Comparison of ENCODE assay signal across 16 cellular contexts in the genomic region with DNA sequence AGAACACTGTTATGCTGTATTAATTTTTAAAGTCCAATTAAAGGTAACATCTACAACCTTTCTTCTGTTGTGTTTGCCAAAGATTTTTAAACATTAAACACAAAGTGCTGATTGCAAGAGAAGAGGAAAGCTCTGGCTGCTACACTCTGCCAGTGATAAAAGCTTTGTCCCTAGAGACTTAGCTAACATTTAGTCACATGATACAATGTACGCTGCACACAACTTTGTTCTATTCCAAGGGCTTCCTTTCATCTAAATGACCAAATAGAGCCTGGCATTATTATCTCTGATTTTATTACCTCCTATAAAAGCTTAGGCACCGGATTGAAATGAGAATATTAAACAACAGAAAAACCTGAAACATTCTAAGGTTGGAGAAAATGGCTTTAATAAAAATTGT.
DNase-seq lines count a peak whose midpoint lies in the region; ATAC-seq, FAIRE-seq and TF ChIP-seq lines count a peak whose summit lies in the region.
"Had no signal": no experiment of that assay in that cellular context is flagged by ENCODE, and none has a peak within 500 bp of the region (broad histone marks: within the 10 kb centered on the region; RNA-seq: fewer than 3 reads in every experiment).

No MANE protein-coding gene starts in this region.

- TF ChIP-seq CTCF in GM12878 (IDR thresholded peaks at IDR 0.05 in 2 of 3, conservative IDR thresholded peaks at IDR 0.05 in 1 of 3; ENCODE audit: control insufficient read depth in 2 of 3, extremely low read depth in 1 of 3, insufficient read depth in 1 of 3, low read depth in 3 of 3, low read length in 3 of 3) (no peak), mucosa of descending colon (IDR thresholded peaks at IDR 0.05) (no peak)

- H3K36me3 ChIP-seq in GM12878 (ENCODE audit: control insufficient read depth in 2 of 2, insufficient read depth in 2 of 2, low read length in 1 of 2) (no peaks in the 10 kb centered on the region), mucosa of descending colon (ENCODE audit: low read depth) (no peaks in the 10 kb centered on the region)
- H3K36me3 ChIP-seq: brain microvascular endothelial cell, upper lobe of right lung, WERI-Rb-1 had no signal

- no peak for TF ChIP-seq POLR2A in GM12878 (IDR thresholded peaks at IDR 0.05; ENCODE audit: low read depth, low read length)

- no peaks in the 10 kb centered on the region for H3K9me3 ChIP-seq in GM12878 (replicated peaks; ENCODE audit: control insufficient read depth, insufficient read depth, low read length)
- H3K9me3 ChIP-seq in mucosa of descending colon = no peaks in the 10 kb centered on the region
- H3K9me3 ChIP-seq: upper lobe of right lung had no signal

- no peaks in the 10 kb centered on the region for H3K36me3 Mint-ChIP-seq in activated T-helper 17 cell treated with anti-CD3 and anti-CD28 coated beads, Interleukin-2, amount 50 U/mL, for 72 hours (ENCODE audit: low read depth)
- H3K36me3 Mint-ChIP-seq: activated naive CD4-positive, alpha-beta T cell treated with anti-CD3 and anti-CD28 coated beads, Interleukin-2, amount 10 ng/mL, durations not matched to agents 7 days and 5 days; stimulated activated naive B cell treated with anti-CD40 and anti-IgM and Interleukin-4, amounts not matched to agents 10 μg/mL and 1 μg/mL and 100 μg/mL, for 72 hours had no signal

- in situ Hi-C loops in GM12878 (cut with MboI) = no loop called here

- no peaks in the 10 kb centered on the region for H3K79me2 ChIP-seq in GM12878 (ENCODE audit: control insufficient read depth, insufficient read depth, low read length)

- no peaks in the 10 kb centered on the region for H3K27me3 Mint-ChIP-seq in activated T-helper 17 cell treated with anti-CD3 and anti-CD28 coated beads, Interleukin-2, amount 50 U/mL, for 72 hours
- H3K27me3 Mint-ChIP-seq: activated naive CD4-positive, alpha-beta T cell treated with anti-CD3 and anti-CD28 coated beads, Interleukin-2, amount 10 ng/mL, durations not matched to agents 7 days and 5 days; stimulated activated naive B cell treated with anti-CD40 and anti-IgM and Interleukin-4, amounts not matched to agents 10 μg/mL and 1 μg/mL and 100 μg/mL, for 72 hours had no signal

- SMC1A ChIA-PET in GM12878 (lab: Charles Lee; ENCODE audit: uncharacterized antibody, unreplicated experiment) = interaction anchor here (1.2 to 1.4 kb wide), 2 partner anchors 8 to 98 kb away, joined by 3 to 5 read pairs; no protein-coding TSS in a partner anchor

- no peak for TF ChIP-seq EP300 in GM12878 (IDR thresholded peaks at IDR 0.05; ENCODE audit: borderline replicate concordance in 1 of 2, control insufficient read depth in 1 of 2, low read depth in 2 of 2, low read length in 2 of 2)

- H3K9ac ChIP-seq in GM12878 (ENCODE audit: control insufficient read depth, insufficient read depth, low read length) = no peak overlapping the region

- H3K4me1 ChIP-seq in GM12878 (ENCODE audit: control insufficient read depth, insufficient read depth, low read length) = no peaks in the 10 kb centered on the region
- H3K4me1 ChIP-seq in mucosa of descending colon (ENCODE audit: low read depth) = peaks cover under 1% of the 10 kb centered on the region
- H3K4me1 ChIP-seq: upper lobe of right lung had no signal

- RAD21 ChIA-PET in GM12878 (lab: Charles Lee; ENCODE audit: unreplicated experiment) = no interaction called here

- peak; percentile 95 for DNase-seq in DMS153 (lab: John Stamatoyannopoulos, UW)
- peak; percentile 18 for DNase-seq in NCI-H1105 (lab: John Stamatoyannopoulos, UW)
- DNase-seq in GM12878 (ENCODE audit: low read depth, low spot score) = no peak
- peak in 1 of 3 donors; percentile 14 for DNase-seq in mucosa of descending colon
- no peak for DNase-seq in sciatic nerve (ENCODE audit: low spot score)
- no peak for DNase-seq in NCI-H1694 (lab: John Stamatoyannopoulos, UW)
- DNase-seq: activated naive CD4-positive, alpha-beta T cell treated with anti-CD3 and anti-CD28 coated beads, Interleukin-2, amount 10 ng/mL, durations not matched to agents 7 days and 5 days; AML-193; brain microvascular endothelial cell; NCI-H2029; NK-92 treated with Interleukin-12 subunit alpha and Interleukin-12 subunit beta, amount 100 ng/mL, for 24 hours; stimulated activated naive B cell treated with anti-CD40 and anti-IgM and Interleukin-4, amounts not matched to agents 10 μg/mL and 1 μg/mL and 100 μg/mL, for 72 hours; upper lobe of right lung; WERI-Rb-1 had no signal

- no peak overlapping the region for H3K27ac Mint-ChIP-seq in activated T-helper 17 cell treated with anti-CD3 and anti-CD28 coated beads, Interleukin-2, amount 50 U/mL, for 72 hours
- H3K27ac Mint-ChIP-seq: activated naive CD4-positive, alpha-beta T cell treated with anti-CD3 and anti-CD28 coated beads, Interleukin-2, amount 10 ng/mL, durations not matched to agents 7 days and 5 days; stimulated activated naive B cell treated with anti-CD40 and anti-IgM and Interleukin-4, amounts not matched to agents 10 μg/mL and 1 μg/mL and 100 μg/mL, for 72 hours had no signal

- no peak overlapping the region; the same call in 1 of the 2 replicates for H2AFZ ChIP-seq in GM12878 (ENCODE audit: control insufficient read depth, low read depth, low read length)

- POLR2A ChIA-PET in GM12878 (lab: Charles Lee) = interaction anchor here (0.5 kb wide), 1 partner anchor 13 kb away, joined by 3 read pairs; no protein-coding TSS in a partner anchor

- ATAC-seq in GM12878 = 0 out of 3 replicates have a peak, but pooled peaks have one; percentile 32
- peak; percentile 89 for ATAC-seq in mucosa of descending colon
- ATAC-seq in sciatic nerve = no peak
- no peak for ATAC-seq in activated T-helper 17 cell treated with anti-CD3 and anti-CD28 coated beads, Interleukin-2, amount 50 U/mL, for 72 hours (replicated peaks)
- no peak for ATAC-seq in GM18502 (IDR thresholded peaks at IDR 0.05; ENCODE audit: poor library complexity, unreplicated experiment)
- ATAC-seq: upper lobe of right lung had no signal

- no peak overlapping the region for H3K4me3 Mint-ChIP-seq in activated T-helper 17 cell treated with anti-CD3 and anti-CD28 coated beads, Interleukin-2, amount 50 U/mL, for 72 hours
- H3K4me3 Mint-ChIP-seq: activated naive CD4-positive, alpha-beta T cell treated with anti-CD3 and anti-CD28 coated beads, Interleukin-2, amount 10 ng/mL, durations not matched to agents 7 days and 5 days; stimulated activated naive B cell treated with anti-CD40 and anti-IgM and Interleukin-4, amounts not matched to agents 10 μg/mL and 1 μg/mL and 100 μg/mL, for 72 hours had no signal

- no peaks in the 10 kb centered on the region for H3K27me3 ChIP-seq in GM12878 (replicated peaks in 1 of 2; ENCODE audit: control insufficient read depth in 2 of 2, insufficient read depth in 2 of 2, low read length in 1 of 2)
- H3K27me3 ChIP-seq: brain microvascular endothelial cell, upper lobe of right lung had no signal

- H3K9me3 Mint-ChIP-seq in activated T-helper 17 cell treated with anti-CD3 and anti-CD28 coated beads, Interleukin-2, amount 50 U/mL, for 72 hours = no peaks in the 10 kb centered on the region
- H3K9me3 Mint-ChIP-seq: activated naive CD4-positive, alpha-beta T cell treated with anti-CD3 and anti-CD28 coated beads, Interleukin-2, amount 10 ng/mL, durations not matched to agents 7 days and 5 days; stimulated activated naive B cell treated with anti-CD40 and anti-IgM and Interleukin-4, amounts not matched to agents 10 μg/mL and 1 μg/mL and 100 μg/mL, for 72 hours had no signal

- H3K4me3 ChIP-seq in GM12878 = no peak overlapping the region
- no peak overlapping the region for H3K4me3 ChIP-seq in mucosa of descending colon
- H3K4me3 ChIP-seq: upper lobe of right lung had no signal

- FAIRE-seq in GM12878 (lab: Jason Lieb, UNC) = no peak

- TF ChIP-seq RAD21 in GM12878 (IDR thresholded peaks at IDR 0.05; ENCODE audit: insufficient read depth, low read depth, low read length) = no peak

- H4K20me1 ChIP-seq in GM12878 (ENCODE audit: control insufficient read depth, insufficient read depth) = no peaks in the 10 kb centered on the region

- BruUV-seq in GM12878 (replicated peaks; lab: Mats Ljungman, UMichigan) = no TSS peak

- CTCF ChIA-PET in GM12878 (lab: Yijun Ruan, JAX) = interaction anchor here (0.7 to 1.2 kb wide), 5 partner anchors 9 to 435 kb away, joined by 3 to 4 read pairs (median 3); no protein-coding TSS in a partner anchor

- no peaks in the 10 kb centered on the region for H3K4me1 Mint-ChIP-seq in activated T-helper 17 cell treated with anti-CD3 and anti-CD28 coated beads, Interleukin-2, amount 50 U/mL, for 72 hours
- H3K4me1 Mint-ChIP-seq: activated naive CD4-positive, alpha-beta T cell treated with anti-CD3 and anti-CD28 coated beads, Interleukin-2, amount 10 ng/mL, durations not matched to agents 7 days and 5 days had no signal

- WGBS in GM12878 (ENCODE audit: insufficient coverage, insufficient replicate concordance, low lambda C conversion rate, missing lambda C conversion rate) = 63% methylated on average over 2 of the region's 2 CpGs

- no peak overlapping the region for H3K27ac ChIP-seq in GM12878 (ENCODE audit: control insufficient read depth, insufficient read depth)
- H3K27ac ChIP-seq: brain microvascular endothelial cell, upper lobe of right lung, WERI-Rb-1 had no signal

- intact Hi-C loops in GM12878 (cut with micrococcal nuclease; ENCODE audit: unreplicated experiment) (no loop called here), mucosa of descending colon (cut with DNase I, micrococcal nuclease) (no loop called here), sciatic nerve (cut with DNase I) (no loop called here)

- H3K4me2 ChIP-seq in GM12878 (ENCODE audit: control insufficient read depth, insufficient read depth) = no peak overlapping the region

TF ChIP-seq in GM12878, 131 proteins besides CTCF, POLR2A, EP300 and RAD21 (continues in another document):
- TF ChIP-seq POU2F2 (IDR thresholded peaks at IDR 0.05; ENCODE audit: borderline replicate concordance, low read depth, low read length) (no peak), GABPA (IDR thresholded peaks at IDR 0.05; ENCODE audit: low read depth) (no peak), ZNF274 (IDR thresholded peaks at IDR 0.05; ENCODE audit: insufficient read depth, insufficient read length) (no peak), ASH2L (IDR thresholded peaks at IDR 0.05; ENCODE audit: borderline replicate concordance, low read depth) (no peak)
- TF ChIP-seq, protein P1, sequence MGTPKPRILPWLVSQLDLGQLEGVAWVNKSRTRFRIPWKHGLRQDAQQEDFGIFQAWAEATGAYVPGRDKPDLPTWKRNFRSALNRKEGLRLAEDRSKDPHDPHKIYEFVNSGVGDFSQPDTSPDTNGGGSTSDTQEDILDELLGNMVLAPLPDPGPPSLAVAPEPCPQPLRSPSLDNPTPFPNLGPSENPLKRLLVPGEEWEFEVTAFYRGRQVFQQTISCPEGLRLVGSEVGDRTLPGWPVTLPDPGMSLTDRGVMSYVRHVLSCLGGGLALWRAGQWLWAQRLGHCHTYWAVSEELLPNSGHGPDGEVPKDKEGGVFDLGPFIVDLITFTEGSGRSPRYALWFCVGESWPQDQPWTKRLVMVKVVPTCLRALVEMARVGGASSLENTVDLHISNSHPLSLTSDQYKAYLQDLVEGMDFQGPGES (IDR thresholded peaks at IDR 0.05) = no peak

Comparison
In these comparisons a context has a peak if more than half of its experiments do, and no peak if none do; other contexts are left out.
1. DNase-seq: peak in DMS153 (single experiment) and NCI-H1105 (single experiment); none in GM12878 (single experiment), sciatic nerve (single experiment) and NCI-H1694 (single experiment).
2. ATAC-seq: peak in GM12878 (single experiment) and mucosa of descending colon (single experiment); none in sciatic nerve (single experiment), activated T-helper 17 cell treated with anti-CD3 and anti-CD28 coated beads, Interleukin-2, amount 50 U/mL, for 72 hours (single experiment) and GM18502 (single experiment).